ENCODE assay signal across 11 cellular contexts in genomic region chr15:74791007-74791406, GRCh38. TPM values are rescaled to one million over a fixed set of nuclear protein-coding genes. Genes with fewer than 3 reads are reported as not detected.
DNase-seq lines count a peak whose midpoint lies in the region; ATAC-seq and TF ChIP-seq lines count a peak whose summit lies in the region.
"Had no signal": no experiment of that assay in that cellular context is flagged by ENCODE, and none has a peak within 500 bp of the region (broad histone marks: within the 10 kb centered on the region; RNA-seq: fewer than 3 reads in every experiment).

No MANE protein-coding gene starts in this region.

- no peak for DNase-seq in stimulated activated naive CD8-positive, alpha-beta T cell treated with anti-CD3 and anti-CD28 coated beads, Interleukin-15, Interleukin-2, amounts not matched to agents 100 U/mL and 50 U/mL, for 24 hours
- DNase-seq in activated B cell treated with CpG ODN at 0.5 μM for 24 hours = no peak
- no peak for DNase-seq in memory B cell (ENCODE audit: low spot score in 2 of 2)
- no peak for DNase-seq in activated CD8-positive, alpha-beta memory T cell treated with anti-CD3 and anti-CD28 coated beads for 24 hours
- DNase-seq in GOT3 (lab: John Stamatoyannopoulos, UW) = no peak
- DNase-seq: NK-92 treated with Interleukin-12 subunit alpha and Interleukin-12 subunit beta, amount 100 ng/mL, for 24 hours had no signal

- TF ChIP-seq CTCF in activated B cell treated with CpG ODN at 0.5 μM for 24 hours (IDR thresholded peaks at IDR 0.05) = no peak

- H3K4me1 Mint-ChIP-seq in stimulated activated naive CD8-positive, alpha-beta T cell treated with anti-CD3 and anti-CD28 coated beads, Interleukin-15, Interleukin-2, amounts not matched to agents 100 ng/mL and 50 ng/mL, for 24 hours (ENCODE audit: low read depth) = peaks cover 95% of the 10 kb centered on the region
- H3K4me1 Mint-ChIP-seq in activated B cell treated with CpG ODN at 0.5 μM for 24 hours (peaks cover 96% of the 10 kb centered on the region), memory B cell (peaks cover 64% of the 10 kb centered on the region)

- H3K4me3 Mint-ChIP-seq in stimulated activated naive CD8-positive, alpha-beta T cell treated with anti-CD3 and anti-CD28 coated beads, Interleukin-15, Interleukin-2, amounts not matched to agents 100 ng/mL and 50 ng/mL, for 24 hours = peak overlapping the region; percentile 86
- peak overlapping the region; percentile 71 for H3K4me3 Mint-ChIP-seq in activated B cell treated with CpG ODN at 0.5 μM for 24 hours
- H3K4me3 Mint-ChIP-seq in memory B cell = peak overlapping the region; percentile 99

- H3K27me3 Mint-ChIP-seq in stimulated activated naive CD8-positive, alpha-beta T cell treated with anti-CD3 and anti-CD28 coated beads, Interleukin-15, Interleukin-2, amounts not matched to agents 100 ng/mL and 50 ng/mL, for 24 hours = no peaks in the 10 kb centered on the region
- no peaks in the 10 kb centered on the region for H3K27me3 Mint-ChIP-seq in activated B cell treated with CpG ODN at 0.5 μM for 24 hours
- H3K27me3 Mint-ChIP-seq in memory B cell = no peaks in the 10 kb centered on the region

- intact Hi-C loops in activated B cell treated with CpG ODN at 0.5 μM for 24 hours (cut with micrococcal nuclease) = no loop called here

- no peaks in the 10 kb centered on the region for H3K9me3 Mint-ChIP-seq in stimulated activated naive CD8-positive, alpha-beta T cell treated with anti-CD3 and anti-CD28 coated beads, Interleukin-15, Interleukin-2, amounts not matched to agents 100 ng/mL and 50 ng/mL, for 24 hours
- H3K9me3 Mint-ChIP-seq in activated B cell treated with CpG ODN at 0.5 μM for 24 hours (no peaks in the 10 kb centered on the region), memory B cell (no peaks in the 10 kb centered on the region)

- H3K36me3 Mint-ChIP-seq in stimulated activated naive CD8-positive, alpha-beta T cell treated with anti-CD3 and anti-CD28 coated beads, Interleukin-15, Interleukin-2, amounts not matched to agents 100 ng/mL and 50 ng/mL, for 24 hours (ENCODE audit: low read depth) = peaks cover 54% of the 10 kb centered on the region
- peaks cover 67% of the 10 kb centered on the region for H3K36me3 Mint-ChIP-seq in activated B cell treated with CpG ODN at 0.5 μM for 24 hours (ENCODE audit: low read depth)
- H3K36me3 Mint-ChIP-seq in memory B cell = peaks cover 15% of the 10 kb centered on the region

- CTCF ChIA-PET in activated B cell treated with CpG ODN at 0.5 μM for 24 hours (lab: Charles Lee) = interaction anchor here (1.6 to 26.2 kb wide), 3 partner anchors 7 to 159 kb away, joined by 5 to 1146 read pairs (median 134); partner anchors contain the start of gene CSK

- ATAC-seq in stimulated activated naive CD8-positive, alpha-beta T cell treated with anti-CD3 and anti-CD28 coated beads, Interleukin-15, Interleukin-2, amounts not matched to agents 100 U/mL and 50 U/mL, for 24 hours = no peak
- ATAC-seq in activated B cell treated with CpG ODN at 0.5 μM for 24 hours (ENCODE audit: low read depth) = no peak
- ATAC-seq in memory B cell (ENCODE audit: low read depth) = no peak
- ATAC-seq in GM19023 (IDR thresholded peaks at IDR 0.05; ENCODE audit: unreplicated experiment) = no peak
- ATAC-seq in HG03439 (IDR thresholded peaks at IDR 0.05; ENCODE audit: unreplicated experiment) = no peak

- H3K27ac Mint-ChIP-seq in stimulated activated naive CD8-positive, alpha-beta T cell treated with anti-CD3 and anti-CD28 coated beads, Interleukin-15, Interleukin-2, amounts not matched to agents 100 ng/mL and 50 ng/mL, for 24 hours = peak overlapping the region; percentile 95
- H3K27ac Mint-ChIP-seq in activated B cell treated with CpG ODN at 0.5 μM for 24 hours (peak overlapping the region; percentile 99), memory B cell (peak overlapping the region; percentile 95)

- POLR2A ChIA-PET in activated B cell treated with CpG ODN at 0.5 μM for 24 hours (lab: Charles Lee) = interaction anchor here (0.5 to 32.5 kb wide), 6 partner anchors 2 to 660 kb away, joined by 3 to 2569 read pairs (median 14); partner anchors contain the start of genes CSK, PPCDC and SIN3A

RNA-seq across cellular contexts. Expression of gene CSK, which starts 9.1 kb away (rescaled TPM):
- 540 and 557 TPM in 2 replicates for total RNA-seq in activated B cell treated with CpG ODN at 0.5 μM for 24 hours

RNA-seq across cellular contexts. Expression of gene LMAN1L, which starts 21.6 kb away (rescaled TPM):
- total RNA-seq in activated B cell treated with CpG ODN at 0.5 μM for 24 hours = 1.0 and 2.2 TPM in 2 replicates
- total RNA-seq: dermis microvascular lymphatic vessel endothelial cell, frontal cortex had no signal

RNA-seq across cellular contexts. Expression of gene CPLX3, which starts 35.4 kb away (rescaled TPM):
- total RNA-seq in activated B cell treated with CpG ODN at 0.5 μM for 24 hours = 0.20 and 0.22 TPM in 2 replicates
- total RNA-seq: dermis microvascular lymphatic vessel endothelial cell had no signal

RNA-seq across cellular contexts. Expression of gene CYP1A2, which starts 42.4 kb away (rescaled TPM):
- total RNA-seq in activated B cell treated with CpG ODN at 0.5 μM for 24 hours = 0.16 TPM in 1 of 2 replicates, not detected in the other
- total RNA-seq: frontal cortex had no signal

RNA-seq across cellular contexts. Expression of gene ULK3, which starts 51.9 kb away (rescaled TPM):
- 43.6 and 52.1 TPM in 2 replicates for total RNA-seq in activated B cell treated with CpG ODN at 0.5 μM for 24 hours
